ENCODE assay signal across 9 cellular contexts in genomic region chr6:143397229-143398222, GRCh38. TPM values are rescaled to one million over a fixed set of nuclear protein-coding genes. Genes with fewer than 3 reads are reported as not detected.
DNase-seq lines count a peak whose midpoint lies in the region; ATAC-seq and TF ChIP-seq lines count a peak whose summit lies in the region.
"Had no signal": no experiment of that assay in that cellular context is flagged by ENCODE, and none has a peak within 500 bp of the region (broad histone marks: within the 10 kb centered on the region; RNA-seq: fewer than 3 reads in every experiment).

No MANE protein-coding gene starts in this region.

- no peak overlapping the region for H3K27ac ChIP-seq in testis

- no peaks in the 10 kb centered on the region for H3K4me1 ChIP-seq in testis

- intact Hi-C loops in testis (cut with DNase I; ENCODE audit: low total_unique reads) = no loop called here

- ATAC-seq in GM18873 (IDR thresholded peaks at IDR 0.05; ENCODE audit: low FRiP score, unreplicated experiment) (no peak), GM19395 (IDR thresholded peaks at IDR 0.05; ENCODE audit: unreplicated experiment) (no peak)

- H3K27me3 ChIP-seq in testis = no peaks in the 10 kb centered on the region

- H3K4me1 Mint-ChIP-seq in endothelial cell (ENCODE audit: unreplicated experiment) = peaks cover 10% of the 10 kb centered on the region
- peaks cover 50% of the 10 kb centered on the region for H3K4me1 Mint-ChIP-seq in nephron progenitor cell

- TF ChIP-seq POLR2A in testis (IDR thresholded peaks at IDR 0.05) = no peak

- H3K27me3 Mint-ChIP-seq in endothelial cell (ENCODE audit: unreplicated experiment) (peaks cover 2% of the 10 kb centered on the region), nephron progenitor cell (ENCODE audit: low read depth, poor library complexity) (no peaks in the 10 kb centered on the region)

- no peak overlapping the region for H3K4me3 ChIP-seq in testis

- no peaks in the 10 kb centered on the region for H3K9me3 ChIP-seq in testis

- 72 to 75% methylated on average over 16 of the region's 16 CpGs for WGBS in testis, 2 donors

- DNase-seq in Daoy (ENCODE audit: low read depth) (peak; percentile 98), NCI-H69 (lab: John Stamatoyannopoulos, UW) (peak; percentile 74), endothelial cell (ENCODE audit: low spot score) (peak; percentile 27), nephron progenitor cell (peak; percentile 39), GM10266 (ENCODE audit: extremely low spot score) (no peak), testis (no peak)

- no peak overlapping the region for H3K4me3 Mint-ChIP-seq in endothelial cell (ENCODE audit: unreplicated experiment)
- H3K4me3 Mint-ChIP-seq in nephron progenitor cell = no peak overlapping the region
- H3K4me3 Mint-ChIP-seq: IgD-negative memory B cell had no signal

- H3K9me3 Mint-ChIP-seq in endothelial cell (ENCODE audit: unreplicated experiment) = no peaks in the 10 kb centered on the region
- no peaks in the 10 kb centered on the region for H3K9me3 Mint-ChIP-seq in nephron progenitor cell
- H3K9me3 Mint-ChIP-seq: IgD-negative memory B cell had no signal

- H3K36me3 Mint-ChIP-seq in endothelial cell (ENCODE audit: low read depth, unreplicated experiment) (no peaks in the 10 kb centered on the region), nephron progenitor cell (ENCODE audit: low read depth) (no peaks in the 10 kb centered on the region)

- TF ChIP-seq CTCF in endothelial cell (IDR thresholded peaks at IDR 0.05; ENCODE audit: unreplicated experiment) = no peak
- no peak for TF ChIP-seq CTCF in nephron progenitor cell (IDR thresholded peaks at IDR 0.05)
- no peak for TF ChIP-seq CTCF in GM10266 (IDR thresholded peaks at IDR 0.05; ENCODE audit: control insufficient read depth, insufficient read depth, low read depth, missing control alignments)
- TF ChIP-seq CTCF in testis (IDR thresholded peaks at IDR 0.05) = no peak

- no peaks in the 10 kb centered on the region for H3K36me3 ChIP-seq in testis (ENCODE audit: low read depth, missing control alignments)

- peak overlapping the region; percentile 68 for H3K27ac Mint-ChIP-seq in endothelial cell (ENCODE audit: unreplicated experiment)
- H3K27ac Mint-ChIP-seq in nephron progenitor cell = peak overlapping the region; percentile 87

RNA-seq across cellular contexts. Expression of gene ADAT2, which starts 53.0 kb away (rescaled TPM):
- total RNA-seq in Daoy (2014; rRNA removed; shearing (Covaris generic)) = 5.4 and 10.6 TPM in 2 replicates
- 10.0 TPM for total RNA-seq in endothelial cell (ENCODE audit: unreplicated experiment)
- total RNA-seq in testis = 1 to 10 TPM; 5.7 TPM
- polyA plus RNA-seq in testis (ENCODE audit: insufficient read depth, low read depth, low replicate concordance) = 3.6 TPM

RNA-seq across cellular contexts. Expression of gene PEX3, which starts 53.1 kb away (rescaled TPM):
- 25.2 and 26.7 TPM in 2 replicates for total RNA-seq in Daoy (2014; rRNA removed; shearing (Covaris generic))
- 16.3 TPM for total RNA-seq in endothelial cell (ENCODE audit: unreplicated experiment)
- 10 to 100 TPM; 16.6 to 22.8 TPM for total RNA-seq in testis
- polyA plus RNA-seq in testis (ENCODE audit: insufficient read depth, low read depth, low replicate concordance) = 33.1 TPM

Comparison
In these comparisons a context has a peak if more than half of its experiments do, and no peak if none do; other contexts are left out.
1. DNase-seq: peak in Daoy (single experiment), NCI-H69 (single experiment), endothelial cell (single experiment) and nephron progenitor cell (single experiment); none in GM10266 (single experiment) and testis (single experiment).